ENCODE assay signal across 8 cellular contexts in genomic region chr11:30665067-30665466, GRCh38.
"Had no signal": no experiment of that assay in that cellular context is flagged by ENCODE, and none has a peak within 500 bp of the region (broad histone marks: within the 10 kb centered on the region; RNA-seq: fewer than 3 reads in every experiment).

No MANE protein-coding gene starts in this region.

- H3K27ac ChIP-seq: GM23248, KMS-11 had no signal

- H3K4me3 Mint-ChIP-seq: HFFc6 had no signal

- H3K4me3 ChIP-seq: GM23248, HAP-1 had no signal

- H3K4me1 ChIP-seq: HAP-1 had no signal

- H3K9me3 ChIP-seq: HAP-1 had no signal

- H2AFZ ChIP-seq: GM23248 had no signal

- H3K4me2 ChIP-seq: KMS-11 had no signal

- ATAC-seq: HCT116 had no signal

- H3K27ac Mint-ChIP-seq: HFFc6 had no signal

- H3K36me3 ChIP-seq: HAP-1 had no signal

- DNase-seq: GM23248, H7, HFFc6, IMR-90, KBM-7 had no signal
